In the genomic region with DNA sequence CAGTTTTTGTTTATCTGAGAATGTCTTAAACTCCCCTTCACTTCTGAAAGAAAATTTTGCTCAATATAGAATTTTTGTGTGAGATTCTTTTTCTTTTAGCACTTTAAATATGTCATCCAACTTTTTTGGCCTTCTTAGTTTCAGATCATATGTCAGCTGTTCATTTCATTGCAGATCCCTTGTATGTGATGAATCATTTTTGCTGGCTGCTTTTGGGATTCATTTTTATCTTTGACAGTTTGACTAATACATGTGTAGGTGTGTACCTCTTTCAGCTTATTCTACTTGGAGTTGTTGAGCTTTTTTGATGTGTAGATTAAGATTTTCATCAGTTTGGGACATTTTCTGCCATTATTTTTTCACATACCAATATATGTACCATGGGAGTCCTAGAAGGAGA, we compare ENCODE assay signal across 21 cellular contexts.
DNase-seq lines count a peak whose midpoint lies in the region; ATAC-seq, FAIRE-seq and TF ChIP-seq lines count a peak whose summit lies in the region.
"Had no signal": no experiment of that assay in that cellular context is flagged by ENCODE, and none has a peak within 500 bp of the region (broad histone marks: within the 10 kb centered on the region; RNA-seq: fewer than 3 reads in every experiment).

No MANE protein-coding gene starts in this region.

- no peaks in the 10 kb centered on the region for H3K9me2 ChIP-seq in GM23248 (ENCODE audit: insufficient read depth)

- CTCF ChIA-PET in activated CD4-positive, alpha-beta T cell treated with anti-CD3 and anti-CD28 coated beads for 36 hours (lab: Charles Lee): no interaction called here

- no peak for TF ChIP-seq CTCF in astrocyte (IDR thresholded peaks at IDR 0.05; ENCODE audit: insufficient read depth, low read depth, low read length)
- TF ChIP-seq CTCF in fibroblast of pulmonary artery (IDR thresholded peaks at IDR 0.05; ENCODE audit: low read length, missing control alignments): no peak
- no peak for TF ChIP-seq CTCF in omental fat pad (IDR thresholded peaks at IDR 0.05)

- H3K4me1 Mint-ChIP-seq in astrocyte (ENCODE audit: low read depth, unreplicated experiment): peaks cover 7% of the 10 kb centered on the region
- H3K4me1 Mint-ChIP-seq in activated CD4-positive, alpha-beta T cell treated with anti-CD3 and anti-CD28 coated beads for 36 hours: peaks cover 37% of the 10 kb centered on the region

- H3K79me2 ChIP-seq in GM23248 (ENCODE audit: insufficient read depth) (no peaks in the 10 kb centered on the region), astrocyte (ENCODE audit: insufficient read depth, low read length) (no peaks in the 10 kb centered on the region)

- no peak overlapping the region for H3K4me3 ChIP-seq in GM23248
- H3K4me3 ChIP-seq in astrocyte (ENCODE audit: insufficient read depth, low read depth, low read length): no peak overlapping the region
- H3K4me3 ChIP-seq in fibroblast of pulmonary artery (replicated peaks; ENCODE audit: low read depth, low read length): no peak overlapping the region
- H3K4me3 ChIP-seq: HAP-1, PC-9 had no signal

- POLR2A ChIA-PET in activated CD4-positive, alpha-beta T cell treated with anti-CD3 and anti-CD28 coated beads for 36 hours (lab: Charles Lee): no interaction called here

- H3K27me3 ChIP-seq in GM23248 (replicated peaks; ENCODE audit: insufficient read depth) (no peaks in the 10 kb centered on the region), astrocyte (ENCODE audit: insufficient read depth, low read length) (no peaks in the 10 kb centered on the region)

- no peak overlapping the region for H3K4me3 Mint-ChIP-seq in astrocyte (ENCODE audit: unreplicated experiment)
- H3K4me3 Mint-ChIP-seq in activated CD4-positive, alpha-beta T cell treated with anti-CD3 and anti-CD28 coated beads for 36 hours: no peak overlapping the region
- H3K4me3 Mint-ChIP-seq: B cell; CD4-positive, CD25-positive, alpha-beta regulatory T cell had no signal

- FAIRE-seq in astrocyte (lab: Jason Lieb, UNC) (no peak), GM19239 (lab: Jason Lieb, UNC) (no peak)

- DNase-seq in GM23248 (peak; percentile 22), astrocyte (ENCODE audit: low read depth) (peak; percentile 58), fibroblast of pulmonary artery (ENCODE audit: low read depth) (peak; percentile 32), omental fat pad (ENCODE audit: low spot score) (no peak), ecto neural progenitor cell (ENCODE audit: low spot score) (no peak), GM19239 (ENCODE audit: insufficient read length, low spot score) (no peak)
- no peak for DNase-seq in activated CD4-positive, alpha-beta T cell treated with anti-CD3 and anti-CD28 coated beads for 36 hours
- DNase-seq: CD4-positive, CD25-positive, alpha-beta regulatory T cell; COR-L47; DMS153; GDM1; NCI-H1417; NCI-H187 treated with DMSO at 0.1 percent for 48 hours; NCI-H2227 treated with DMSO at 0.1 percent for 48 hours; NCI-H524 treated with DMSO at 0.1 percent for 48 hours; PC-9; SIG-M5 had no signal

- ATAC-seq in omental fat pad (ENCODE audit: low FRiP score) (peak; percentile 61), HG03095 (IDR thresholded peaks at IDR 0.05; ENCODE audit: unreplicated experiment) (no peak)
- no peak for ATAC-seq in activated CD4-positive, alpha-beta T cell treated with anti-CD3 and anti-CD28 coated beads for 36 hours

- H3K9me3 ChIP-seq in GM23248 (ENCODE audit: low read depth) (no peaks in the 10 kb centered on the region), astrocyte (ENCODE audit: insufficient read depth, low read depth, low read length) (peaks cover 4% of the 10 kb centered on the region)

- H3F3A ChIP-seq in GM23248 (ENCODE audit: insufficient read depth): peaks cover 6% of the 10 kb centered on the region; the same call in 1 of the 2 replicates

- no peak overlapping the region for H3K9ac ChIP-seq in GM23248
- no peak overlapping the region for H3K9ac ChIP-seq in astrocyte (ENCODE audit: low read length)

- H2AFZ ChIP-seq in GM23248 (no peak overlapping the region), astrocyte (ENCODE audit: low read depth, low read length) (no peak overlapping the region)
- H2AFZ ChIP-seq: PC-9 had no signal

- H3K27ac ChIP-seq in GM23248: no peak overlapping the region
- no peak overlapping the region for H3K27ac ChIP-seq in astrocyte (ENCODE audit: low read depth, low read length)
- H3K27ac ChIP-seq: PC-9, RWPE1 had no signal

- peaks cover 2% of the 10 kb centered on the region for H3K36me3 Mint-ChIP-seq in astrocyte (ENCODE audit: low read depth, unreplicated experiment)
- peaks cover 6% of the 10 kb centered on the region for H3K36me3 Mint-ChIP-seq in activated CD4-positive, alpha-beta T cell treated with anti-CD3 and anti-CD28 coated beads for 36 hours (ENCODE audit: low read depth)
- H3K36me3 Mint-ChIP-seq: CD4-positive, CD25-positive, alpha-beta regulatory T cell had no signal

- intact Hi-C loops in activated CD4-positive, alpha-beta T cell treated with anti-CD3 and anti-CD28 coated beads for 36 hours (cut with DNase I, micrococcal nuclease): loop anchor here in 1 of 2 experiments (10.0 kb wide), 1 partner anchor 589 kb away; no protein-coding TSS in a partner anchor

- H3K4me2 ChIP-seq in GM23248 (ENCODE audit: unreplicated experiment): no peak overlapping the region
- H3K4me2 ChIP-seq in astrocyte (ENCODE audit: low read length): no peak overlapping the region
- H3K4me2 ChIP-seq: PC-9 had no signal

- in situ Hi-C loops in GM23248 (cut with MboI): no loop called here

- H3K27ac Mint-ChIP-seq in astrocyte (ENCODE audit: unreplicated experiment): no peak overlapping the region
- no peak overlapping the region for H3K27ac Mint-ChIP-seq in activated CD4-positive, alpha-beta T cell treated with anti-CD3 and anti-CD28 coated beads for 36 hours

- peaks cover 6% of the 10 kb centered on the region for H3K27me3 Mint-ChIP-seq in astrocyte (ENCODE audit: low read depth, unreplicated experiment)
- H3K27me3 Mint-ChIP-seq in activated CD4-positive, alpha-beta T cell treated with anti-CD3 and anti-CD28 coated beads for 36 hours: peaks cover 8% of the 10 kb centered on the region
- H3K27me3 Mint-ChIP-seq: B cell; CD4-positive, CD25-positive, alpha-beta regulatory T cell had no signal

- H3K4me1 ChIP-seq in GM23248 (ENCODE audit: insufficient read depth): peaks cover 6% of the 10 kb centered on the region; the same call in 1 of the 2 replicates
- no peaks in the 10 kb centered on the region for H3K4me1 ChIP-seq in astrocyte (ENCODE audit: insufficient read depth, low read length)
- H3K4me1 ChIP-seq: HAP-1 had no signal

- H3K9me3 Mint-ChIP-seq in astrocyte (ENCODE audit: unreplicated experiment): peaks cover 12% of the 10 kb centered on the region
- peaks cover 17% of the 10 kb centered on the region for H3K9me3 Mint-ChIP-seq in activated CD4-positive, alpha-beta T cell treated with anti-CD3 and anti-CD28 coated beads for 36 hours (ENCODE audit: low read depth)

- no peaks in the 10 kb centered on the region for H3K36me3 ChIP-seq in GM23248 (ENCODE audit: low read depth)
- H3K36me3 ChIP-seq in astrocyte (ENCODE audit: insufficient read depth, low read length): no peaks in the 10 kb centered on the region
- H3K36me3 ChIP-seq: HAP-1 had no signal

- no peaks in the 10 kb centered on the region for H4K20me1 ChIP-seq in GM23248 (ENCODE audit: insufficient read depth)
- no peaks in the 10 kb centered on the region for H4K20me1 ChIP-seq in astrocyte (ENCODE audit: insufficient read depth, low read length)

Comparison
In these comparisons a context has a peak if more than half of its experiments do, and no peak if none do; other contexts are left out.
1. DNase-seq: peak in GM23248 (single experiment), astrocyte (single experiment) and fibroblast of pulmonary artery (single experiment); none in omental fat pad (single experiment), ecto neural progenitor cell (single experiment), GM19239 (single experiment) and activated CD4-positive, alpha-beta T cell treated with anti-CD3 and anti-CD28 coated beads for 36 hours (single experiment).